ENCODE assay signal across 7 cellular contexts in the genomic region with DNA sequence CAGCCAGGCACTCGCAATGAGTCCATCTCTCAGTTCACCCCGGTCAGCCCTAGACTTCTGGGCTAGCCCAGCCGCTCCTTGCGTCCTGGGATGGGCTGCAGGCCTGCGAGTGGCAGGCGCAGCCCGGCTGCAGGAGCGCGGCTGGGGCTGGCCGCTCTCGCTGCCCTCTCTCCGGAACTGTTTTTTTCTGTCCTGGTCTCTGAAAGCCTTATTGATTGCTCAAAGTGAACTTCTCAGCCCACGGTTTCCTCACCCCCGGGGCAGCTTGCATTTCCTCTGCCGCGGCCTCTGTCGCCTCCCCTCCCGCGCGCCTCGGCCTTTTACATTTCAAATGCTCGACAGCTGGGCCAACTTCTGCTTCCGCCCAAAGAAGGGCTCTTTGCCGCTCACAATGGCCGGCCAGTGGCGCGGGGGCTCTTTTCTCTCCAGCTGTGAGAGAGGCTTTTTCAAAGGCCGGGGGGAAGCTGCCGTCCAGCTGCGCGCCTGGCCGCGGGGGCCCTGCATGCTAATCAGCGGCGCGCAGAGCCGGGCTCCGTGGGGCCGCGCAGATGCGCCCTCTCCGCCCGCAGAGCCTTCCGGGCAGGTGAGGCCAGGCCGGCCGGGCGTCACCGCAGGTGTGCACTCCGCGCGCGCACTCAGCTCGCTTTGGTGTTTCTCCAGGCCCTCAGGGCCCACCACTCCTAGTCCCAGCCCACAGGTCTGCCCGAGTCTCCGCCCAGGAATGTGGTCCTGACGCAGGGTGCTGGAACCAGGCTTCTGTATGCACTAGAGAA.
DNase-seq lines count a peak whose midpoint lies in the region; ATAC-seq, FAIRE-seq and TF ChIP-seq lines count a peak whose summit lies in the region.

No MANE protein-coding gene starts in this region.

- H3K27me3 Mint-ChIP-seq in activated naive CD8-positive, alpha-beta T cell treated with anti-CD3 and anti-CD28 coated beads, Interleukin-2, amount 10 ng/mL, durations not matched to agents 7 days and 5 days: no peaks in the 10 kb centered on the region

- POLR2A ChIA-PET in activated naive CD8-positive, alpha-beta T cell treated with anti-CD3 and anti-CD28 coated beads, Interleukin-2, amount 10 ng/mL, durations not matched to agents 7 days and 5 days (lab: Charles Lee): interaction anchor here (0.7 to 2.7 kb wide), 14 partner anchors 11 to 1254 kb away, joined by 3 to 22 read pairs (median 5); a partner anchor contains a TSS

- peaks cover 32% of the 10 kb centered on the region for H3K36me3 Mint-ChIP-seq in activated naive CD8-positive, alpha-beta T cell treated with anti-CD3 and anti-CD28 coated beads, Interleukin-2, amount 10 ng/mL, durations not matched to agents 7 days and 5 days

- peak overlapping the region; percentile 99 for H3K27ac Mint-ChIP-seq in activated naive CD8-positive, alpha-beta T cell treated with anti-CD3 and anti-CD28 coated beads, Interleukin-2, amount 10 ng/mL, durations not matched to agents 7 days and 5 days

- no peak for FAIRE-seq in D721Med (lab: Jason Lieb, UNC)

- no peak overlapping the region for H3K4me3 ChIP-seq in NB4 (ENCODE audit: low read depth, low read length)

- TF ChIP-seq CTCF in NB4 (IDR thresholded peaks at IDR 0.05; ENCODE audit: low read depth, low read length) (no peak), D721Med (IDR thresholded peaks at IDR 0.05; ENCODE audit: insufficient read depth, missing control alignments) (no peak)

- DNase-seq in NB4 (ENCODE audit: low read depth): peak; percentile 85
- peak; percentile 77 for DNase-seq in activated naive CD8-positive, alpha-beta T cell treated with anti-CD3 and anti-CD28 coated beads, Interleukin-2, amount 10 ng/mL, durations not matched to agents 7 days and 5 days
- DNase-seq in iPS-NIHi7 (ENCODE audit: extremely low spot score): peak; percentile 84
- DNase-seq in stimulated activated CD4-positive, alpha-beta T cell treated with anti-CD3 and anti-CD28 coated beads, Interleukin-1b, Interleukin-23, amount 100 ng/mL, for 48 hours: peak; percentile 61
- DNase-seq in EL: no peak
- DNase-seq in D721Med (ENCODE audit: insufficient read length, low spot score): no peak

- H3K4me1 Mint-ChIP-seq in activated naive CD8-positive, alpha-beta T cell treated with anti-CD3 and anti-CD28 coated beads, Interleukin-2, amount 10 ng/mL, durations not matched to agents 7 days and 5 days: peaks cover 50% of the 10 kb centered on the region

- peak; percentile 61 for ATAC-seq in GM19467 (IDR thresholded peaks at IDR 0.05; ENCODE audit: unreplicated experiment)
- ATAC-seq in activated naive CD8-positive, alpha-beta T cell treated with anti-CD3 and anti-CD28 coated beads, Interleukin-2, amount 10 ng/mL, durations not matched to agents 7 days and 5 days (ENCODE audit: low read depth): peak; percentile 74

- TF ChIP-seq POLR2A in NB4 (IDR thresholded peaks at IDR 0.05; ENCODE audit: extremely low read depth, insufficient read length): no peak

- H3K9me3 Mint-ChIP-seq in activated naive CD8-positive, alpha-beta T cell treated with anti-CD3 and anti-CD28 coated beads, Interleukin-2, amount 10 ng/mL, durations not matched to agents 7 days and 5 days: peaks cover 18% of the 10 kb centered on the region

- H3K4me3 Mint-ChIP-seq in activated naive CD8-positive, alpha-beta T cell treated with anti-CD3 and anti-CD28 coated beads, Interleukin-2, amount 10 ng/mL, durations not matched to agents 7 days and 5 days: peak overlapping the region; percentile 87

Comparison
In these comparisons a context has a peak if more than half of its experiments do, and no peak if none do; other contexts are left out.
1. DNase-seq: peak in NB4 (single experiment), activated naive CD8-positive, alpha-beta T cell treated with anti-CD3 and anti-CD28 coated beads, Interleukin-2, amount 10 ng/mL, durations not matched to agents 7 days and 5 days (single experiment), iPS-NIHi7 (single experiment) and stimulated activated CD4-positive, alpha-beta T cell treated with anti-CD3 and anti-CD28 coated beads, Interleukin-1b, Interleukin-23, amount 100 ng/mL, for 48 hours (single experiment); none in EL (single experiment) and D721Med (single experiment).